In the genomic region with DNA sequence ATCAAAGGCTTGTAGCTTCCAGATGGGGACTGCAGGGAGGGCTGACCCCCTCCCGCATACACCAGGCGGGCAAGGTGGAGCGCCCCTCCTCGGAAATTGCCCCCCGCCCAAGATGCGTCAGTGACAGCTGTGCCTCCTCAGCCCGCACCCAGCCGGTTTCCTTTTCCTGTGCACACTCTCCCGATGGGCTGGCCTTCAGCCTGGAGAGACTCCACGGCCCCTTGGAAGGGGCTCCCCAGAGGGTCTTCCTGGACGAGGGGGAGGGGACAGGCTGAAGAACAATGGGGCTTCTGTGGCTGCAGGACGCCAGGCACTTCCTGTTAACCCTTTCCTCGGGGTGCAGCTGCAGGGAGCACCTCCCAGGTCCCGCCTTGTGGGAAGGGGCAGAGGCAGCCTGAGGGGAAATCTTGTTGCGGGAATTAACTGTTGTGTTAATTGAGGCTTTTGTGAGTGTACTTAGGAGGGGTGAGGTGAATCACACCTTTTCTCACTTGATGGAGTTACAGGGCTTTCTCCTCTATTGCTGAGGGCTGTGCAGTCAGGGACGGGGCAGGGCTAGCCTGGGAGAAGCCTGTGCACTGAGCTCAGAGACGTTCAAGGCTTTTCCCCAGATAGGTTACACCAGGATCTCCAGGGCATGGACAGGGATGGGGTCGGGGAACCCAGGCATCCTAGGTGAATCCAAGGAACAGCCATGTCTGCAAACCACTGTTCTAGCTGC, we compare ENCODE assay signal across 1 cellular context.
A peak's percentile ranks its signal among the peaks of the same experiment; 100 is the strongest.
TF ChIP-seq lines count a peak whose summit lies in the region.

No MANE protein-coding gene starts in this region.

TF ChIP-seq in HepG2, 621 proteins besides CTCF, POLR2A, EP300 and RAD21 (continued from another document and continues in another):
- TF ChIP-seq, protein P1, sequence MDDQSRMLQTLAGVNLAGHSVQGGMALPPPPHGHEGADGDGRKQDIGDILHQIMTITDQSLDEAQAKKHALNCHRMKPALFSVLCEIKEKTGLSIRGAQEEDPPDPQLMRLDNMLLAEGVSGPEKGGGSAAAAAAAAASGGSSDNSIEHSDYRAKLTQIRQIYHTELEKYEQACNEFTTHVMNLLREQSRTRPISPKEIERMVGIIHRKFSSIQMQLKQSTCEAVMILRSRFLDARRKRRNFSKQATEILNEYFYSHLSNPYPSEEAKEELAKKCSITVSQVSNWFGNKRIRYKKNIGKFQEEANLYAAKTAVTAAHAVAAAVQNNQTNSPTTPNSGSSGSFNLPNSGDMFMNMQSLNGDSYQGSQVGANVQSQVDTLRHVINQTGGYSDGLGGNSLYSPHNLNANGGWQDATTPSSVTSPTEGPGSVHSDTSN (CRISPR knock-in tag; IDR thresholded peaks at IDR 0.05; ENCODE audit: borderline replicate concordance), result no peak
- TF ChIP-seq, protein P2, sequence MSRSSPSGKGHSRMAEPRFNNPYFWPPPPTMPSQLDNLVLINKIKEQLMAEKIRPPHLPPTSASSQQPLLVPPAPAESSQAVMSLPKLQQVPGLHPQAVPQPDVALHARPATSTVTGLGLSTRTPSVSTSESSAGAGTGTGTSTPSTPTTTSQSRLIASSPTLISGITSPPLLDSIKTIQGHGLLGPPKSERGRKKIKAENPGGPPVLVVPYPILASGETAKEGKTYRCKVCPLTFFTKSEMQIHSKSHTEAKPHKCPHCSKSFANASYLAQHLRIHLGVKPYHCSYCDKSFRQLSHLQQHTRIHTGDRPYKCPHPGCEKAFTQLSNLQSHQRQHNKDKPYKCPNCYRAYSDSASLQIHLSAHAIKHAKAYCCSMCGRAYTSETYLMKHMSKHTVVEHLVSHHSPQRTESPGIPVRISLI (CRISPR knock-in tag; IDR thresholded peaks at IDR 0.05; ENCODE audit: borderline replicate concordance), result no peak
- TF ChIP-seq YY1 (IDR thresholded peaks at IDR 0.05; ENCODE audit: insufficient read depth, insufficient replicate concordance, low read depth, low read length) (peak; percentile 17), MIER3 (CRISPR knock-in tag; IDR thresholded peaks at IDR 0.05; ENCODE audit: borderline replicate concordance) (peak; percentile 76; the same call in 1 of the 2 replicates), ATF7 (IDR thresholded peaks at IDR 0.05) (no peak), ATF7 (CRISPR knock-in tag; IDR thresholded peaks at IDR 0.05) (no peak), ZNF788 (CRISPR knock-in tag; IDR thresholded peaks at IDR 0.05; ENCODE audit: borderline replicate concordance) (peak; percentile 86), JUND (CRISPR knock-in tag; IDR thresholded peaks at IDR 0.05) (no peak), FOXK1 (CRISPR knock-in tag; IDR thresholded peaks at IDR 0.05; ENCODE audit: borderline replicate concordance, low read depth) (0 out of 2 replicates have a peak, but pooled peaks have one; percentile 71), DPF2 (CRISPR knock-in tag; IDR thresholded peaks at IDR 0.05; ENCODE audit: borderline replicate concordance, low read depth) (0 out of 2 replicates have a peak, but pooled peaks have one; percentile 24), RNF2 (conservative IDR thresholded peaks at IDR 0.05; ENCODE audit: low read depth) (no peak), ZNF652 (CRISPR knock-in tag; IDR thresholded peaks at IDR 0.05; ENCODE audit: borderline replicate concordance, low read depth) (peak; percentile 100), TBX2 (CRISPR knock-in tag; IDR thresholded peaks at IDR 0.05; ENCODE audit: borderline replicate concordance) (peak; percentile 73), ZNF790 (CRISPR knock-in tag; IDR thresholded peaks at IDR 0.05; ENCODE audit: borderline replicate concordance) (0 out of 2 replicates have a peak, but pooled peaks have one; percentile 20), CEBPG (CRISPR knock-in tag; IDR thresholded peaks at IDR 0.05) (peak; percentile 27; the same call in 1 of the 2 replicates), ZNF777 (CRISPR knock-in tag; IDR thresholded peaks at IDR 0.05) (peak; percentile 32; the same call in 1 of the 2 replicates), ZNF709 (CRISPR knock-in tag; IDR thresholded peaks at IDR 0.05) (no peak), ZNF180 (CRISPR knock-in tag; IDR thresholded peaks at IDR 0.05; ENCODE audit: borderline replicate concordance, low read depth) (no peak), ZFP37 (CRISPR knock-in tag; IDR thresholded peaks at IDR 0.05; ENCODE audit: borderline replicate concordance) (0 out of 2 replicates have a peak, but pooled peaks have one; percentile 34), KDM5B (CRISPR knock-in tag; IDR thresholded peaks at IDR 0.05; ENCODE audit: borderline replicate concordance) (no peak; the same call in 1 of the 2 replicates), MED13 (CRISPR knock-in tag; IDR thresholded peaks at IDR 0.05) (peak; percentile 84), U2AF1 (optimal IDR thresholded peaks at IDR 0.05; ENCODE audit: low read depth, low read length) (no peak), KLF16 (CRISPR knock-in tag; IDR thresholded peaks at IDR 0.05) (peak in 1 of 2 experiments; percentile 77; a peak in 2 of 4 replicates), ATAD3A (CRISPR knock-in tag; IDR thresholded peaks at IDR 0.05) (no peak), ZNF17 (CRISPR knock-in tag; IDR thresholded peaks at IDR 0.05) (no peak), NR2F2 (IDR thresholded peaks at IDR 0.05; ENCODE audit: borderline replicate concordance, low read depth) (0 out of 2 replicates have a peak, but pooled peaks have one; percentile 20), EZH2 (conservative IDR thresholded peaks at IDR 0.05; ENCODE audit: low read depth, low read length) (no peak), POLR2AphosphoS2 (IDR thresholded peaks at IDR 0.05; ENCODE audit: low read depth, low read length) (no peak), SALL1 (CRISPR knock-in tag; IDR thresholded peaks at IDR 0.05) (peak; percentile 84), ZNF644 (CRISPR knock-in tag; IDR thresholded peaks at IDR 0.05; ENCODE audit: low read depth) (no peak), ZNF20 (CRISPR knock-in tag; IDR thresholded peaks at IDR 0.05) (no peak), ZNF101 (CRISPR knock-in tag; IDR thresholded peaks at IDR 0.05; ENCODE audit: borderline replicate concordance, low read depth) (no peak)
- TF ChIP-seq, protein P3, sequence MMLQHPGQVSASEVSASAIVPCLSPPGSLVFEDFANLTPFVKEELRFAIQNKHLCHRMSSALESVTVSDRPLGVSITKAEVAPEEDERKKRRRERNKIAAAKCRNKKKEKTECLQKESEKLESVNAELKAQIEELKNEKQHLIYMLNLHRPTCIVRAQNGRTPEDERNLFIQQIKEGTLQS (CRISPR knock-in tag; IDR thresholded peaks at IDR 0.05), result 0 out of 2 replicates have a peak, but pooled peaks have one; percentile 19
- TF ChIP-seq, protein P4, sequence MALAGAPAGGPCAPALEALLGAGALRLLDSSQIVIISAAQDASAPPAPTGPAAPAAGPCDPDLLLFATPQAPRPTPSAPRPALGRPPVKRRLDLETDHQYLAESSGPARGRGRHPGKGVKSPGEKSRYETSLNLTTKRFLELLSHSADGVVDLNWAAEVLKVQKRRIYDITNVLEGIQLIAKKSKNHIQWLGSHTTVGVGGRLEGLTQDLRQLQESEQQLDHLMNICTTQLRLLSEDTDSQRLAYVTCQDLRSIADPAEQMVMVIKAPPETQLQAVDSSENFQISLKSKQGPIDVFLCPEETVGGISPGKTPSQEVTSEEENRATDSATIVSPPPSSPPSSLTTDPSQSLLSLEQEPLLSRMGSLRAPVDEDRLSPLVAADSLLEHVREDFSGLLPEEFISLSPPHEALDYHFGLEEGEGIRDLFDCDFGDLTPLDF (CRISPR knock-in tag; IDR thresholded peaks at IDR 0.05), result no peak
- TF ChIP-seq, protein P5, sequence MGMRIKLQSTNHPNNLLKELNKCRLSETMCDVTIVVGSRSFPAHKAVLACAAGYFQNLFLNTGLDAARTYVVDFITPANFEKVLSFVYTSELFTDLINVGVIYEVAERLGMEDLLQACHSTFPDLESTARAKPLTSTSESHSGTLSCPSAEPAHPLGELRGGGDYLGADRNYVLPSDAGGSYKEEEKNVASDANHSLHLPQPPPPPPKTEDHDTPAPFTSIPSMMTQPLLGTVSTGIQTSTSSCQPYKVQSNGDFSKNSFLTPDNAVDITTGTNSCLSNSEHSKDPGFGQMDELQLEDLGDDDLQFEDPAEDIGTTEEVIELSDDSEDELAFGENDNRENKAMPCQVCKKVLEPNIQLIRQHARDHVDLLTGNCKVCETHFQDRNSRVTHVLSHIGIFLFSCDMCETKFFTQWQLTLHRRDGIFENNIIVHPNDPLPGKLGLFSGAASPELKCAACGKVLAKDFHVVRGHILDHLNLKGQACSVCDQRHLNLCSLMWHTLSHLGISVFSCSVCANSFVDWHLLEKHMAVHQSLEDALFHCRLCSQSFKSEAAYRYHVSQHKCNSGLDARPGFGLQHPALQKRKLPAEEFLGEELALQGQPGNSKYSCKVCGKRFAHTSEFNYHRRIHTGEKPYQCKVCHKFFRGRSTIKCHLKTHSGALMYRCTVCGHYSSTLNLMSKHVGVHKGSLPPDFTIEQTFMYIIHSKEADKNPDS (CRISPR knock-in tag; IDR thresholded peaks at IDR 0.05), result 0 out of 2 replicates have a peak, but pooled peaks have one; percentile 43
- TF ChIP-seq, protein P6, sequence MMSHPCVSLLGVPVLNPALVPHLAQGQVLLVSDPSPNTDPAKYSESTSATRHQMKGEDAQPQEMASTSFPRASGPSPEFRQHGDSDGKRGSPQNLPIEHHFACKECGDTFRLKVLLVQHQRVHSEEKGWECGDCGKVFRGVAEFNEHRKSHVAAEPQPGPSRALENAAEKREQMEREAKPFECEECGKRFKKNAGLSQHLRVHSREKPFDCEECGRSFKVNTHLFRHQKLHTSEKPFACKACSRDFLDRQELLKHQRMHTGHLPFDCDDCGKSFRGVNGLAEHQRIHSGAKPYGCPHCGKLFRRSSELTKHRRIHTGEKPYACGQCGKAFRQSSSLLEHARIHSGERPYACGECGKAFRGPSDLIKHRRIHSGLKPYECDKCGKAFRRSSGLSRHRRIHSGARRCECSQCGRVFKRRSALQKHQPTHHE (CRISPR knock-in tag; IDR thresholded peaks at IDR 0.05; ENCODE audit: borderline replicate concordance), result no peak
- TF ChIP-seq, protein P7, sequence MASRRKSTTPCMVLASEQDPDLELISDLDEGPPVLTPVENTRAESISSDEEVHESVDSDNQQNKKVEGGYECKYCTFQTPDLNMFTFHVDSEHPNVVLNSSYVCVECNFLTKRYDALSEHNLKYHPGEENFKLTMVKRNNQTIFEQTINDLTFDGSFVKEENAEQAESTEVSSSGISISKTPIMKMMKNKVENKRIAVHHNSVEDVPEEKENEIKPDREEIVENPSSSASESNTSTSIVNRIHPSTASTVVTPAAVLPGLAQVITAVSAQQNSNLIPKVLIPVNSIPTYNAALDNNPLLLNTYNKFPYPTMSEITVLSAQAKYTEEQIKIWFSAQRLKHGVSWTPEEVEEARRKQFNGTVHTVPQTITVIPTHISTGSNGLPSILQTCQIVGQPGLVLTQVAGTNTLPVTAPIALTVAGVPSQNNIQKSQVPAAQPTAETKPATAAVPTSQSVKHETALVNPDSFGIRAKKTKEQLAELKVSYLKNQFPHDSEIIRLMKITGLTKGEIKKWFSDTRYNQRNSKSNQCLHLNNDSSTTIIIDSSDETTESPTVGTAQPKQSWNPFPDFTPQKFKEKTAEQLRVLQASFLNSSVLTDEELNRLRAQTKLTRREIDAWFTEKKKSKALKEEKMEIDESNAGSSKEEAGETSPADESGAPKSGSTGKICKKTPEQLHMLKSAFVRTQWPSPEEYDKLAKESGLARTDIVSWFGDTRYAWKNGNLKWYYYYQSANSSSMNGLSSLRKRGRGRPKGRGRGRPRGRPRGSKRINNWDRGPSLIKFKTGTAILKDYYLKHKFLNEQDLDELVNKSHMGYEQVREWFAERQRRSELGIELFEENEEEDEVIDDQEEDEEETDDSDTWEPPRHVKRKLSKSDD (CRISPR knock-in tag; IDR thresholded peaks at IDR 0.05; ENCODE audit: low read depth), result peak; percentile 71; the same call in 1 of the 2 replicates
- TF ChIP-seq, protein P8, sequence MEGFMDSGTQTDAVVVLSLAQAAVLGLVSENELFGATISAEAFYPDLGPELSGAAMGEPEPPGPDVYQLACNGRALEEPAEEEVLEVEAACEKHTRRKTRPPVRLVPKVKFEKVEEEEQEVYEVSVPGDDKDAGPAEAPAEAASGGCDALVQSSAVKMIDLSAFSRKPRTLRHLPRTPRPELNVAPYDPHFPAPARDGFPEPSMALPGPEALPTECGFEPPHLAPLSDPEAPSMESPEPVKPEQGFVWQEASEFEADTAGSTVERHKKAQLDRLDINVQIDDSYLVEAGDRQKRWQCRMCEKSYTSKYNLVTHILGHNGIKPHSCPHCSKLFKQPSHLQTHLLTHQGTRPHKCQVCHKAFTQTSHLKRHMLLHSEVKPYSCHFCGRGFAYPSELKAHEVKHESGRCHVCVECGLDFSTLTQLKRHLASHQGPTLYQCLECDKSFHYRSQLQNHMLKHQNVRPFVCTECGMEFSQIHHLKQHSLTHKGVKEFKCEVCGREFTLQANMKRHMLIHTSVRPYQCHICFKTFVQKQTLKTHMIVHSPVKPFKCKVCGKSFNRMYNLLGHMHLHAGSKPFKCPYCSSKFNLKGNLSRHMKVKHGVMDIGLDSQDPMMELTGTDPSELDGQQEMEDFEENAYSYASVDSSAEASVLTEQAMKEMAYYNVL (CRISPR knock-in tag; IDR thresholded peaks at IDR 0.05; ENCODE audit: borderline replicate concordance), result peak; percentile 77; the same call in 1 of the 2 replicates
- TF ChIP-seq, protein P9, sequence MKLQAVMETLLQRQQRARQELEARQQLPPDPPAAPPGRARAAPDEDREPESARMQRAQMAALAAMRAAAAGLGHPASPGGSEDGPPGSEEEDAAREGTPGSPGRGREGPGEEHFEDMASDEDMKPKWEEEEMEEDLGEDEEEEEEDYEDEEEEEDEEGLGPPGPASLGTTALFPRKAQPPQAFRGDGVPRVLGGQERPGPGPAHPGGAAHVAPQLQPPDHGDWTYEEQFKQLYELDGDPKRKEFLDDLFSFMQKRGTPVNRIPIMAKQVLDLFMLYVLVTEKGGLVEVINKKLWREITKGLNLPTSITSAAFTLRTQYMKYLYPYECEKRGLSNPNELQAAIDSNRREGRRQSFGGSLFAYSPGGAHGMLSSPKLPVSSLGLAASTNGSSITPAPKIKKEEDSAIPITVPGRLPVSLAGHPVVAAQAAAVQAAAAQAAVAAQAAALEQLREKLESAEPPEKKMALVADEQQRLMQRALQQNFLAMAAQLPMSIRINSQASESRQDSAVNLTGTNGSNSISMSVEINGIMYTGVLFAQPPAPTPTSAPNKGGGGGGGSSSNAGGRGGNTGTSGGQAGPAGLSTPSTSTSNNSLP (IDR thresholded peaks at IDR 0.05; ENCODE audit: low read depth, low read length), result no peak
- TF ChIP-seq, protein P10, sequence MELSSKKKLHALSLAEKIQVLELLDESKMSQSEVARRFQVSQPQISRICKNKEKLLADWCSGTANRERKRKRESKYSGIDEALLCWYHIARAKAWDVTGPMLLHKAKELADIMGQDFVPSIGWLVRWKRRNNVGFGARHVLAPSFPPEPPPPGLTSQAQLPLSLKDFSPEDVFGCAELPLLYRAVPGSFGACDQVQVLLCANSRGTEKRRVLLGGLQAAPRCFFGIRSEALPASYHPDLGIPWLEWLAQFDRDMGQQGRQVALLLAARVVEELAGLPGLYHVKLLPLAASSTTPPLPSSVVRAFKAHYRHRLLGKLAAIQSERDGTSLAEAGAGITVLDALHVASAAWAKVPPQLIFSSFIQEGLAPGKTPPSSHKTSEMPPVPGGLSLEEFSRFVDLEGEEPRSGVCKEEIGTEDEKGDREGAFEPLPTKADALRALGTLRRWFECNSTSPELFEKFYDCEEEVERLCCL (CRISPR knock-in tag; IDR thresholded peaks at IDR 0.05; ENCODE audit: borderline replicate concordance), result no peak
- TF ChIP-seq, protein P11, sequence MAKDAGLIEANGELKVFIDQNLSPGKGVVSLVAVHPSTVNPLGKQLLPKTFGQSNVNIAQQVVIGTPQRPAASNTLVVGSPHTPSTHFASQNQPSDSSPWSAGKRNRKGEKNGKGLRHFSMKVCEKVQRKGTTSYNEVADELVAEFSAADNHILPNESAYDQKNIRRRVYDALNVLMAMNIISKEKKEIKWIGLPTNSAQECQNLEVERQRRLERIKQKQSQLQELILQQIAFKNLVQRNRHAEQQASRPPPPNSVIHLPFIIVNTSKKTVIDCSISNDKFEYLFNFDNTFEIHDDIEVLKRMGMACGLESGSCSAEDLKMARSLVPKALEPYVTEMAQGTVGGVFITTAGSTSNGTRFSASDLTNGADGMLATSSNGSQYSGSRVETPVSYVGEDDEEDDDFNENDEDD (CRISPR knock-in tag; IDR thresholded peaks at IDR 0.05; ENCODE audit: borderline replicate concordance), result peak; percentile 41; the same call in 1 of the 2 replicates
